1 cellular context compared by ENCODE assay signal in the genomic region with DNA sequence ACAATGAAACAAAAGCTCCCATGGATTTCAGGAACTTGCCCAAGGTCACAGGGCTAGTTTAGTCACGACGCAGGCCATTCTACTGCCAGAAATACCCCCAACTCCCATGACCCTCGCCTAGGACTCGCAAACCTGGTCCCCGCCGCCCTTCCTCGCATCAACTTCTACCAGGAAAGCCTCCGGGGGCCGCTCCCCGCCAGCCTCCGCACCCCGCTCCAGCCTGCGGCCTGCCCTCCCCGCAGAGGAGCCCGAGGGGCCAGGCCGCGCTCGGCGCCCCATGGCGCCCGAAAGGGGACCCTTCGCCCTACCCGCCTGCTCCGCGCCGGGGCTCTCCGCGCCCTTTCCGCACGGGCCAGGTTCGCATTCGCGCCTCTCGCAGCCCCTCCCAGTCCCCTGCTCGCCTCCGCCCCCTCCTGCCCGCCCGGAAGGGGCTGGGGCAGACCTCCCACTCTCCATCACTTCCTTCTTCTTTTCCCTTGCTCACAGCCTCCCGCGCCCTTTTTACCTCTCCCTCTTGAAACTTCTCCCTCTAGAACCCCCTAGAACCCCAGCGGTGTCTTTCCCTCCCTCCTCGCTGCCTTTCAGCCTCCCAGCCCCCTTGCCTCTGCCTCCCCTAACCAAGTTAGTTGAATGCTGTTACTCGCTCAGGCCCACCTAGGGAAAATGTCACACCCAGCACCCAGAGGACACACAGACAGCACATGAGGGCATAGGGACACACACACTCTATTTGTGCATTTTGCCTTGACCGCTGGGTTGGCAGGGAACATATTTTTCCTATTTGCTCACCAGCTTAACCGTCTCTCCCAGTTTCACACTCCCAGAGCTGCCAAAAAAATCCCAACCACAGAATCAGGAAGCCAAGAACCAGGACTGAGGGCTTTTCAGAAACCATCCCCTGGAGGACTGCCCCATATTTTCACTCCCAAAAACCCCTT.
A peak's percentile ranks its signal among the peaks of the same experiment; 100 is the strongest.
TF ChIP-seq lines count a peak whose summit lies in the region.

Gene SLC43A3 (minus strand): TSS at position 368 of the 938 bp plus-strand sequence. CDS start 949 bp downstream, outside the sequence.

TF ChIP-seq in liver, 16 proteins besides CTCF, POLR2A, EP300 and RAD21 (continued from another document):
- TF ChIP-seq, protein P1, sequence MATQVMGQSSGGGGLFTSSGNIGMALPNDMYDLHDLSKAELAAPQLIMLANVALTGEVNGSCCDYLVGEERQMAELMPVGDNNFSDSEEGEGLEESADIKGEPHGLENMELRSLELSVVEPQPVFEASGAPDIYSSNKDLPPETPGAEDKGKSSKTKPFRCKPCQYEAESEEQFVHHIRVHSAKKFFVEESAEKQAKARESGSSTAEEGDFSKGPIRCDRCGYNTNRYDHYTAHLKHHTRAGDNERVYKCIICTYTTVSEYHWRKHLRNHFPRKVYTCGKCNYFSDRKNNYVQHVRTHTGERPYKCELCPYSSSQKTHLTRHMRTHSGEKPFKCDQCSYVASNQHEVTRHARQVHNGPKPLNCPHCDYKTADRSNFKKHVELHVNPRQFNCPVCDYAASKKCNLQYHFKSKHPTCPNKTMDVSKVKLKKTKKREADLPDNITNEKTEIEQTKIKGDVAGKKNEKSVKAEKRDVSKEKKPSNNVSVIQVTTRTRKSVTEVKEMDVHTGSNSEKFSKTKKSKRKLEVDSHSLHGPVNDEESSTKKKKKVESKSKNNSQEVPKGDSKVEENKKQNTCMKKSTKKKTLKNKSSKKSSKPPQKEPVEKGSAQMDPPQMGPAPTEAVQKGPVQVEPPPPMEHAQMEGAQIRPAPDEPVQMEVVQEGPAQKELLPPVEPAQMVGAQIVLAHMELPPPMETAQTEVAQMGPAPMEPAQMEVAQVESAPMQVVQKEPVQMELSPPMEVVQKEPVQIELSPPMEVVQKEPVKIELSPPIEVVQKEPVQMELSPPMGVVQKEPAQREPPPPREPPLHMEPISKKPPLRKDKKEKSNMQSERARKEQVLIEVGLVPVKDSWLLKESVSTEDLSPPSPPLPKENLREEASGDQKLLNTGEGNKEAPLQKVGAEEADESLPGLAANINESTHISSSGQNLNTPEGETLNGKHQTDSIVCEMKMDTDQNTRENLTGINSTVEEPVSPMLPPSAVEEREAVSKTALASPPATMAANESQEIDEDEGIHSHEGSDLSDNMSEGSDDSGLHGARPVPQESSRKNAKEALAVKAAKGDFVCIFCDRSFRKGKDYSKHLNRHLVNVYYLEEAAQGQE (IDR thresholded peaks at IDR 0.05), result peak; percentile 89
- TF ChIP-seq JUND (IDR thresholded peaks at IDR 0.05) (peak; percentile 59 to 79), SP1 (IDR thresholded peaks at IDR 0.05) (peak; percentile 86), NR2F2 (IDR thresholded peaks at IDR 0.05) (peak; percentile 60), ZBTB33 (IDR thresholded peaks at IDR 0.05) (peak; percentile 69)
